Comparison of ENCODE assay signal across 8 cellular contexts in the genomic region with DNA sequence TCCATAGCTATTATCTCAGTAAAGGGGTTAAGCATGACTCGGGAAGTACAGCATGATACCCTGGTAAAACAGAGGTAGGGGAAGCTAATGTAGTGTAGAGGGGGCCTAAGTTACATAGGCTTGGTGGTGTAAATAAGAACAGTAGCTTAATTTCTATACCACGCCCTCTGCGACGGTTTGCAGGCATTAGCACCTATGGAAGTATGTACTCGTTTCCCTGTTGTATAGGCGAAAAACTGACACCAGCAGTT. TPM values are rescaled to one million over a fixed set of nuclear protein-coding genes. Genes with fewer than 3 reads are reported as not detected.
DNase-seq lines count a peak whose midpoint lies in the region; ATAC-seq and TF ChIP-seq lines count a peak whose summit lies in the region.

No MANE protein-coding gene starts in this region.

- peaks cover 11% of the 10 kb centered on the region for H3K4me1 ChIP-seq in smooth muscle cell (ENCODE audit: low read depth)

- WGBS in smooth muscle cell (ENCODE audit: low lambda C conversion rate): 25% methylated on average over 6 of the region's 6 CpGs

- H3K27me3 ChIP-seq in smooth muscle cell (ENCODE audit: low read depth): no peaks in the 10 kb centered on the region

- ATAC-seq in GM19023 (IDR thresholded peaks at IDR 0.05; ENCODE audit: unreplicated experiment): no peak

- H3K9me3 ChIP-seq in SK-N-MC (ENCODE audit: low read depth, low read length) (no peaks in the 10 kb centered on the region), smooth muscle cell (replicated peaks; ENCODE audit: low read depth) (no peaks in the 10 kb centered on the region)

- H3K9ac ChIP-seq in SK-N-MC (ENCODE audit: insufficient read length): peak overlapping the region; percentile 93
- peak overlapping the region; percentile 72 for H3K9ac ChIP-seq in smooth muscle cell (ENCODE audit: low read depth)

- peaks cover 33% of the 10 kb centered on the region for H3K36me3 ChIP-seq in SK-N-MC (ENCODE audit: insufficient read depth, low read length)
- H3K36me3 ChIP-seq in smooth muscle cell (ENCODE audit: low read depth): no peaks in the 10 kb centered on the region

- H3K79me2 ChIP-seq in smooth muscle cell (ENCODE audit: low read depth): no peaks in the 10 kb centered on the region

- peak overlapping the region; percentile 95 for H3K4me2 ChIP-seq in smooth muscle cell

- peaks cover 4% of the 10 kb centered on the region for H3F3A ChIP-seq in smooth muscle cell (ENCODE audit: low read depth)

- H4K20me1 ChIP-seq in smooth muscle cell (ENCODE audit: low read depth): no peaks in the 10 kb centered on the region

- DNase-seq in NCI-H748 (lab: John Stamatoyannopoulos, UW; ENCODE audit: unreplicated experiment): peak; percentile 73
- DNase-seq in NCI-H748 treated with DMSO at 0.1 percent for 48 hours (lab: John Stamatoyannopoulos, UW): no peak
- no peak for DNase-seq in SK-N-MC (ENCODE audit: low read depth, low spot score)
- DNase-seq in foreskin fibroblast: no peak
- no peak for DNase-seq in smooth muscle cell (lab: John Stamatoyannopoulos, UW; ENCODE audit: unreplicated experiment)
- DNase-seq in KG1 (lab: John Stamatoyannopoulos, UW): no peak
- no peak for DNase-seq in NCI-H446 treated with DMSO at 0.1 percent for 48 hours (lab: John Stamatoyannopoulos, UW)

- TF ChIP-seq CTCF in foreskin fibroblast (IDR thresholded peaks at IDR 0.05; ENCODE audit: low read depth, low read length) (no peak), smooth muscle cell (IDR thresholded peaks at IDR 0.05; ENCODE audit: borderline replicate concordance, insufficient read depth, poor library complexity, severe bottlenecking) (no peak)

- H3K4me3 ChIP-seq in SK-N-MC (peak overlapping the region; percentile 95), foreskin fibroblast (ENCODE audit: low read depth in 1 of 2, low read length in 2 of 2) (peak overlapping the region; percentile 70 to 83), smooth muscle cell (peak overlapping the region; percentile 91)

- peak overlapping the region; percentile 100 for H2AFZ ChIP-seq in smooth muscle cell (ENCODE audit: low read depth)

- peak overlapping the region; percentile 65 for H3K27ac ChIP-seq in SK-N-MC
- peak overlapping the region; percentile 32 for H3K27ac ChIP-seq in smooth muscle cell (ENCODE audit: low read depth)

RNA-seq across cellular contexts. Expression of gene NAXE, which starts 0.5 kb away (rescaled TPM):
- total RNA-seq in smooth muscle cell: 50.5 and 53.7 TPM in 2 replicates
- 72.5 and 85.5 TPM in 2 replicates for polyA plus RNA-seq in smooth muscle cell

RNA-seq across cellular contexts. Expression of gene GPATCH4, which starts 10.2 kb away (rescaled TPM):
- total RNA-seq in smooth muscle cell: 7.5 and 11.9 TPM in 2 replicates
- 19.9 and 31.3 TPM in 2 replicates for polyA plus RNA-seq in smooth muscle cell

RNA-seq across cellular contexts. Expression of gene TTC24, which starts 11.6 kb away (rescaled TPM):
- not detected in 2 replicates for total RNA-seq in smooth muscle cell
- not detected in 2 replicates for polyA plus RNA-seq in smooth muscle cell

RNA-seq across cellular contexts. Expression of gene IQGAP3, which starts 18.7 kb away (rescaled TPM):
- total RNA-seq in smooth muscle cell: 2.6 and 11.9 TPM in 2 replicates
- polyA plus RNA-seq in smooth muscle cell: 2.9 and 3.6 TPM in 2 replicates

RNA-seq across cellular contexts. Expression of gene HAPLN2, which starts 28.1 kb away (rescaled TPM):
- total RNA-seq in smooth muscle cell: not detected in 2 replicates
- polyA plus RNA-seq in smooth muscle cell: 1.00 TPM in 1 of 2 replicates, not detected in the other
